Comparison of ENCODE assay signal across 8 cellular contexts in the genomic region with DNA sequence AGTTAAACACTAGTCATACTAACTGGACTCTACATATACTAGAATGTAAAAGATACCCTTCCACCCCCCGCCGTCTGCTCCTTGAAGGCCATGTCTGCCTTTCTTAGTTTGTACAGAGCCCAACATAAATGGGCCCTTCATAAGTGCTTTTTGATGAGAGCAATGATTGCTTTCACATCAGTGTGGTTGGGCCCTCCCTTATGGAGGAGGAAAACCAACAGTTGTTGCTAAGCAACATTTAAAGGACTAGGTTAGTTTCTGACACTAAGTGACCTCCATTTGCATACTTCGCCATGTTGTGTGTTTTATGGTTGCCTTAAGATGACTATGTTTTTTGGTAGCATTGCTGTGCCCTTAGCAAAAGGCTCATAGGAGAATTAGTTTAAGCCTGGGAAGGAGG.
DNase-seq lines count a peak whose midpoint lies in the region; ATAC-seq, FAIRE-seq and TF ChIP-seq lines count a peak whose summit lies in the region.

No MANE protein-coding gene starts in this region.

- peak overlapping the region; percentile 69 for H3K4me3 Mint-ChIP-seq in CD4-positive, alpha-beta T cell
- peak overlapping the region; percentile 67 for H3K4me3 Mint-ChIP-seq in central memory CD8-positive, alpha-beta T cell

- ATAC-seq in CD4-positive, alpha-beta T cell (ENCODE audit: poor library complexity): peak; percentile 73
- peak; percentile 40 for ATAC-seq in GM21515 (IDR thresholded peaks at IDR 0.05; ENCODE audit: unreplicated experiment)
- ATAC-seq in central memory CD8-positive, alpha-beta T cell (replicated peaks; ENCODE audit: extremely low read depth, poor library complexity, severe bottlenecking): peak; percentile 74

- no peaks in the 10 kb centered on the region for H3K9me3 ChIP-seq in CD4-positive, alpha-beta T cell (ENCODE audit: control insufficient read depth, low read length)

- peak overlapping the region; percentile 87 for H3K27ac Mint-ChIP-seq in CD4-positive, alpha-beta T cell
- H3K27ac Mint-ChIP-seq in central memory CD8-positive, alpha-beta T cell (ENCODE audit: low read depth): peak overlapping the region; percentile 84

- peaks cover 96% of the 10 kb centered on the region for H3K4me1 Mint-ChIP-seq in CD4-positive, alpha-beta T cell (ENCODE audit: low read depth)
- peaks cover 76% of the 10 kb centered on the region for H3K4me1 Mint-ChIP-seq in central memory CD8-positive, alpha-beta T cell

- intact Hi-C loops in CD4-positive, alpha-beta T cell (cut with DNase I, micrococcal nuclease): loop anchor here in 1 of 2 experiments (1.0 to 5.0 kb wide), 3 partner anchors 20 to 95 kb away; no protein-coding TSS in a partner anchor

- H3K27me3 Mint-ChIP-seq in CD4-positive, alpha-beta T cell: no peaks in the 10 kb centered on the region
- no peaks in the 10 kb centered on the region for H3K27me3 Mint-ChIP-seq in central memory CD8-positive, alpha-beta T cell

- POLR2A ChIA-PET in CD4-positive, alpha-beta T cell (lab: Charles Lee): interaction anchor here (1.0 to 11.9 kb wide), 7 partner anchors 7 to 77 kb away, joined by 3 to 167 read pairs (median 5); no protein-coding TSS in a partner anchor

- H3K9me3 Mint-ChIP-seq in CD4-positive, alpha-beta T cell: no peaks in the 10 kb centered on the region
- H3K9me3 Mint-ChIP-seq in central memory CD8-positive, alpha-beta T cell: no peaks in the 10 kb centered on the region

- peaks cover 44% of the 10 kb centered on the region for H3K36me3 Mint-ChIP-seq in CD4-positive, alpha-beta T cell (ENCODE audit: low read depth)
- H3K36me3 Mint-ChIP-seq in central memory CD8-positive, alpha-beta T cell (ENCODE audit: insufficient read depth): peaks cover 36% of the 10 kb centered on the region

- H3K27me3 ChIP-seq in CD4-positive, alpha-beta T cell (ENCODE audit: control insufficient read depth, insufficient read depth, low read length): no peaks in the 10 kb centered on the region

- CTCF ChIA-PET in CD4-positive, alpha-beta T cell (lab: Charles Lee): interaction anchor here (1.1 to 3.3 kb wide), 7 partner anchors 9 to 94 kb away, joined by 3 to 18 read pairs (median 6); no protein-coding TSS in a partner anchor

- no peak for TF ChIP-seq CTCF in CD4-positive, alpha-beta T cell (IDR thresholded peaks at IDR 0.05)
- TF ChIP-seq CTCF in D721Med (IDR thresholded peaks at IDR 0.05; ENCODE audit: insufficient read depth, missing control alignments): no peak

- peak in 3 of 10 experiments; percentile 31 to 46 (median 35) for DNase-seq in CD4-positive, alpha-beta T cell
- DNase-seq in MV-4-11 (lab: John Stamatoyannopoulos, UW) (peak; percentile 43), substantia nigra (lab: John Stamatoyannopoulos, UW) (no peak), islet precursor cell (no peak), D721Med (ENCODE audit: insufficient read length, low spot score) (no peak), cerebellar nuclear complex (lab: John Stamatoyannopoulos, UW) (no peak)
- peak in 1 of 2 donors; percentile 52 for DNase-seq in central memory CD8-positive, alpha-beta T cell (ENCODE audit: low spot score in 2 of 2)

- peak overlapping the region; percentile 63 for H3K27ac ChIP-seq in CD4-positive, alpha-beta T cell (ENCODE audit: low read depth, low read length)
- peak overlapping the region; percentile 2 for H3K27ac ChIP-seq in substantia nigra (ENCODE audit: low read depth, low read length, poor library complexity, severe bottlenecking)

- FAIRE-seq in D721Med (lab: Jason Lieb, UNC): no peak
